15 cellular contexts compared by ENCODE assay signal in the genomic region with DNA sequence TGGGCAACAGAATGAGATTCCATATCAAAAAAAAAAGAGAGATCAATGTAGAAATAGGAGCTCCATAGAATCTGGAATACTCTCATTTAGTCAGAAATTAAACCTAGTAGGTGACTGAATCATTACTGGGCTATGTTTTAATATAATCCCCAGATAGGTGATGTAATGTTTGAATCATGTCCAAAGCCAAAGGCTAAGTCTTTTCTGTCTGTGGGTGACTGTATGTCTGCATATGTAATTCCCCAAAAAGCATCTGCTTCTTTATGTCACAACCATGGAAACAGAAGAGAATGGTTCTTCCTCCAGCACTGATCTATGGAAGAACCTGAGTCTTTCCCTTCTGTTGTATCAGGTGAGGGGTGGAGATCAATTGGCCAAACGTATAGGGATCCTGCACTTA. TPM values are rescaled to one million over a fixed set of nuclear protein-coding genes. Genes with fewer than 3 reads are reported as not detected.
DNase-seq lines count a peak whose midpoint lies in the region; ATAC-seq, FAIRE-seq and TF ChIP-seq lines count a peak whose summit lies in the region.
"Had no signal": no experiment of that assay in that cellular context is flagged by ENCODE, and none has a peak within 500 bp of the region (broad histone marks: within the 10 kb centered on the region; RNA-seq: fewer than 3 reads in every experiment).

No MANE protein-coding gene starts in this region.

- no peak overlapping the region for H4K8ac ChIP-seq in mesenchymal stem cell (ENCODE audit: low read length)
- no peak overlapping the region for H4K8ac ChIP-seq in neuronal stem cell (ENCODE audit: low read depth, low read length)

- H3K4me1 ChIP-seq in mesenchymal stem cell (ENCODE audit: control insufficient read depth, insufficient read depth, low read depth, low read length): peaks cover 4% of the 10 kb centered on the region
- peaks cover 7 to 8% of the 10 kb centered on the region in 2 donors for H3K4me1 ChIP-seq in neuronal stem cell (ENCODE audit: control insufficient read depth in 2 of 2, insufficient read depth in 1 of 2, low read depth in 1 of 2, low read length in 2 of 2)
- H3K4me1 ChIP-seq: ascending aorta had no signal

- H3K27me3 ChIP-seq in mesenchymal stem cell (ENCODE audit: control insufficient read depth in 1 of 2, insufficient read depth in 1 of 2, low read length in 2 of 2): no peaks in the 10 kb centered on the region
- peaks cover 0 to 10% (median 3%) of the 10 kb centered on the region in 3 experiments for H3K27me3 ChIP-seq in neuronal stem cell (ENCODE audit: control insufficient read depth in 3 of 3, insufficient read depth in 3 of 3, low read depth in 1 of 3, low read length in 3 of 3)
- H3K27me3 ChIP-seq: ascending aorta had no signal

- H3K4me2 ChIP-seq in mesenchymal stem cell (ENCODE audit: low read length, poor library complexity, severe bottlenecking): no peak overlapping the region
- no peak overlapping the region for H3K4me2 ChIP-seq in neuronal stem cell (ENCODE audit: insufficient read depth, low read length, poor library complexity, severe bottlenecking)

- H3K27ac Mint-ChIP-seq in chondrocyte (ENCODE audit: unreplicated experiment): peak overlapping the region; percentile 73
- H3K27ac Mint-ChIP-seq: CD4-positive, CD25-positive, alpha-beta regulatory T cell; stimulated activated naive CD8-positive, alpha-beta T cell treated with anti-CD3 and anti-CD28 coated beads, Interleukin-15, Interleukin-2, amounts not matched to agents 100 ng/mL and 50 ng/mL, for 24 hours had no signal

- no peak overlapping the region for H2BK5ac ChIP-seq in mesenchymal stem cell (ENCODE audit: low read depth, low read length, poor library complexity, severe bottlenecking)
- H2BK5ac ChIP-seq in neuronal stem cell (ENCODE audit: low read length): no peak overlapping the region

- H3K27ac ChIP-seq in mesenchymal stem cell (ENCODE audit: low read length, poor library complexity, severe bottlenecking) (peak overlapping the region; percentile 18), neuronal stem cell (replicated peaks; ENCODE audit: low read length) (no peak overlapping the region)
- H3K27ac ChIP-seq: ascending aorta had no signal

- no peak overlapping the region for H3K23ac ChIP-seq in mesenchymal stem cell (ENCODE audit: low read length in 2 of 2)
- H3K23ac ChIP-seq in neuronal stem cell (ENCODE audit: low read depth, low read length, poor library complexity): no peak overlapping the region

- H3K4me1 Mint-ChIP-seq in chondrocyte (ENCODE audit: low read depth): peaks cover 36% of the 10 kb centered on the region

- DNase-seq in AG20443 (ENCODE audit: low spot score) (peak; percentile 61), LHCN-M2 (ENCODE audit: low read depth) (peak; percentile 92), chondrocyte (ENCODE audit: low spot score) (no peak), mesenchymal stem cell (peak; percentile 69), neuronal stem cell (ENCODE audit: low spot score) (no peak), NCI-H2029 (lab: John Stamatoyannopoulos, UW) (no peak), frontal cortex (ENCODE audit: low spot score in 2 of 2) (no peak)
- DNase-seq: activated CD4-positive, CD25-positive, alpha-beta regulatory T cell treated with anti-CD3 and anti-CD28 coated beads, Interleukin-2, amount 50 U/mL, for 72 hours; activated T-cell treated with anti-CD3 and anti-CD28 coated beads for 4 hours; CD4-positive, CD25-positive, alpha-beta regulatory T cell; Karpas-422; NCI-H2107 had no signal

- ATAC-seq in HG03135 (IDR thresholded peaks at IDR 0.05; ENCODE audit: unreplicated experiment): no peak

- H2AFZ ChIP-seq in mesenchymal stem cell (ENCODE audit: low read depth, low read length) (no peak overlapping the region), neuronal stem cell (ENCODE audit: low read length) (no peak overlapping the region)

- no peaks in the 10 kb centered on the region for H3K36me3 ChIP-seq in mesenchymal stem cell (ENCODE audit: control insufficient read depth in 1 of 2, insufficient read depth in 2 of 2, low read depth in 1 of 2, low read length in 2 of 2)
- H3K36me3 ChIP-seq in neuronal stem cell (replicated peaks in 1 of 2; ENCODE audit: control insufficient read depth in 2 of 2, insufficient read depth in 2 of 2, low read length in 2 of 2): no peaks in the 10 kb centered on the region
- H3K36me3 ChIP-seq: ascending aorta had no signal

- no peak overlapping the region for H3K4ac ChIP-seq in mesenchymal stem cell (ENCODE audit: low read depth in 1 of 2, low read length in 2 of 2)
- H3K4ac ChIP-seq in neuronal stem cell (ENCODE audit: low read length): no peak overlapping the region

- H3K4me3 ChIP-seq in mesenchymal stem cell (ENCODE audit: insufficient read depth in 1 of 2, low read depth in 1 of 2, low read length in 2 of 2): no peak overlapping the region
- H3K4me3 ChIP-seq in neuronal stem cell (ENCODE audit: low read length in 2 of 2): no peak overlapping the region
- H3K4me3 ChIP-seq: ascending aorta had no signal

- H2BK15ac ChIP-seq in mesenchymal stem cell (ENCODE audit: low read depth, poor library complexity, severe bottlenecking) (no peak overlapping the region), neuronal stem cell (ENCODE audit: low read length) (no peak overlapping the region)

- no peaks in the 10 kb centered on the region for H3K9me3 Mint-ChIP-seq in chondrocyte (ENCODE audit: low read depth)
- H3K9me3 Mint-ChIP-seq: CD4-positive, CD25-positive, alpha-beta regulatory T cell; stimulated activated naive CD8-positive, alpha-beta T cell treated with anti-CD3 and anti-CD28 coated beads, Interleukin-15, Interleukin-2, amounts not matched to agents 100 ng/mL and 50 ng/mL, for 24 hours had no signal

- H2AK5ac ChIP-seq in mesenchymal stem cell (ENCODE audit: low read length, severe bottlenecking) (no peak overlapping the region), neuronal stem cell (ENCODE audit: low read depth, low read length) (no peak overlapping the region)

- WGBS in mesenchymal stem cell: no CpG with 5 or more reads among the region's 1 CpG
- WGBS in neuronal stem cell (ENCODE audit: extremely low coverage in 2 of 2, insufficient read length in 2 of 2, insufficient replicate concordance in 1 of 2), 2 donors: no CpG with 5 or more reads among the region's 1 CpG

- no peaks in the 10 kb centered on the region for H3K79me1 ChIP-seq in mesenchymal stem cell (replicated peaks; ENCODE audit: low read length, poor library complexity, severe bottlenecking)
- H3K79me1 ChIP-seq in neuronal stem cell (ENCODE audit: low read depth, low read length): no peaks in the 10 kb centered on the region

- no peak for FAIRE-seq in frontal cortex (lab: Jason Lieb, UNC)

- no peak overlapping the region for H3K4me3 Mint-ChIP-seq in chondrocyte (ENCODE audit: unreplicated experiment)
- H3K4me3 Mint-ChIP-seq: CD4-positive, CD25-positive, alpha-beta regulatory T cell; stimulated activated naive CD8-positive, alpha-beta T cell treated with anti-CD3 and anti-CD28 coated beads, Interleukin-15, Interleukin-2, amounts not matched to agents 100 ng/mL and 50 ng/mL, for 24 hours had no signal

- H2BK12ac ChIP-seq in mesenchymal stem cell (ENCODE audit: low read length in 2 of 2) (no peak overlapping the region), neuronal stem cell (ENCODE audit: low read length) (no peak overlapping the region)

- H3K18ac ChIP-seq in mesenchymal stem cell (ENCODE audit: low read depth in 1 of 2, low read length in 2 of 2): no peak overlapping the region
- no peak overlapping the region for H3K18ac ChIP-seq in neuronal stem cell (ENCODE audit: low read length)

- H4K91ac ChIP-seq in mesenchymal stem cell (ENCODE audit: low read length): no peak overlapping the region
- H4K91ac ChIP-seq in neuronal stem cell (ENCODE audit: low read depth, low read length, poor library complexity): no peak overlapping the region

- H3K14ac ChIP-seq in mesenchymal stem cell (ENCODE audit: low read length in 2 of 2) (no peak overlapping the region), neuronal stem cell (ENCODE audit: low read length) (no peak overlapping the region)

- peak overlapping the region; percentile 50 for H3K9ac ChIP-seq in mesenchymal stem cell (ENCODE audit: low read length)
- H3K9ac ChIP-seq in neuronal stem cell (ENCODE audit: low read depth, low read length, poor library complexity): no peak overlapping the region

- H2BK120ac ChIP-seq in mesenchymal stem cell (ENCODE audit: low read depth, low read length) (no peak overlapping the region), neuronal stem cell (ENCODE audit: low read depth, low read length) (no peak overlapping the region)

- no peaks in the 10 kb centered on the region for H3K27me3 Mint-ChIP-seq in chondrocyte (ENCODE audit: low read depth)

- TF ChIP-seq CTCF in chondrocyte (IDR thresholded peaks at IDR 0.05): no peak

- H3K9me3 ChIP-seq in mesenchymal stem cell (ENCODE audit: control insufficient read depth, low read length) (no peaks in the 10 kb centered on the region), neuronal stem cell (replicated peaks in 1 of 2; ENCODE audit: control insufficient read depth in 2 of 2, insufficient read depth in 1 of 2, low read depth in 1 of 2, low read length in 2 of 2) (no peaks in the 10 kb centered on the region)
- H3K9me3 ChIP-seq: ascending aorta had no signal

- no peaks in the 10 kb centered on the region for H3K36me3 Mint-ChIP-seq in chondrocyte (ENCODE audit: low read depth)
- H3K36me3 Mint-ChIP-seq: CD4-positive, CD25-positive, alpha-beta regulatory T cell had no signal

RNA-seq across cellular contexts. Expression of a gene that starts 5.8 kb away (rescaled TPM):
- 2.0 and 3.5 TPM in 2 replicates for total RNA-seq in LHCN-M2 (2014; rRNA removed)
- 0.84 TPM for polyA plus RNA-seq in LHCN-M2 (2012)
- 13.8 to 20.1 TPM (median 14.5 TPM) in 3 replicates for total RNA-seq in chondrocyte
- 0.37 TPM for polyA plus RNA-seq in mesenchymal stem cell (2013, experiment 1 of 2)
- 0.38 TPM for polyA plus RNA-seq in mesenchymal stem cell (2013, experiment 2 of 2)
- polyA plus RNA-seq in neuronal stem cell (2013, experiment 1 of 2): 0.20 TPM
- polyA plus RNA-seq in neuronal stem cell (2013, experiment 2 of 2): 0.25 TPM
- total RNA-seq in frontal cortex: 2.0 TPM
- total RNA-seq: CD4-positive, CD25-positive, alpha-beta regulatory T cell had no signal
- polyA plus RNA-seq: CD4-positive, CD25-positive, alpha-beta regulatory T cell had no signal

Comparison
In these comparisons a context has a peak if more than half of its experiments do, and no peak if none do; other contexts are left out.
1. DNase-seq: peak in AG20443 (single experiment), LHCN-M2 (single experiment) and mesenchymal stem cell (single experiment); none in chondrocyte (single experiment), neuronal stem cell (single experiment), NCI-H2029 (single experiment) and frontal cortex (0 of 2).